In genomic region chr17:75078097-75079022, GRCh38 we compare ENCODE assay signal across 8 cellular contexts. TPM values are rescaled to one million over a fixed set of nuclear protein-coding genes. Genes with fewer than 3 reads are reported as not detected.
A peak's percentile ranks its signal among the peaks of the same experiment; 100 is the strongest.
DNase-seq lines count a peak whose midpoint lies in the region; TF ChIP-seq lines count a peak whose summit lies in the region.

No MANE protein-coding gene starts in this region.

- H3K4me3 Mint-ChIP-seq in mesothelial cell of epicardium = no peak overlapping the region

- peaks cover 0 to 17% of the 10 kb centered on the region in 2 donors for H3K4me1 ChIP-seq in breast epithelium

- no peaks in the 10 kb centered on the region for H3K9me3 Mint-ChIP-seq in mesothelial cell of epicardium

- no peak for TF ChIP-seq POLR2A in breast epithelium (IDR thresholded peaks at IDR 0.05)

- no peaks in the 10 kb centered on the region for H3K27me3 ChIP-seq in breast epithelium

- H3K27ac ChIP-seq in breast epithelium = peak overlapping the region; percentile 74 to 82

- intact Hi-C loops in breast epithelium (cut with DNase I; ENCODE audit: low total_unique reads) = no loop called here

- H3K36me3 ChIP-seq in breast epithelium = no peaks in the 10 kb centered on the region

- no peaks in the 10 kb centered on the region for H3K27me3 Mint-ChIP-seq in mesothelial cell of epicardium (ENCODE audit: low read depth)

- no peaks in the 10 kb centered on the region for H3K36me3 Mint-ChIP-seq in mesothelial cell of epicardium

- no peaks in the 10 kb centered on the region for H3K9me3 ChIP-seq in breast epithelium

- TF ChIP-seq CTCF in breast epithelium (IDR thresholded peaks at IDR 0.05) (no peak), mesothelial cell of epicardium (IDR thresholded peaks at IDR 0.05; ENCODE audit: unreplicated experiment) (no peak)

- peak overlapping the region in 1 of 3 donors; percentile 62 for H3K4me3 ChIP-seq in breast epithelium

- DNase-seq in DMS53 (lab: John Stamatoyannopoulos, UW) (peak; percentile 50), DMS53 treated with DMSO at 0.1 percent for 48 hours (lab: John Stamatoyannopoulos, UW; ENCODE audit: unreplicated experiment) (no peak), HK-2 (ENCODE audit: unreplicated experiment) (peak; percentile 84), breast epithelium (ENCODE audit: low spot score in 2 of 2) (peak in 1 of 2 donors; percentile 62), mesothelial cell of epicardium (ENCODE audit: low spot score in 2 of 2, unreplicated experiment in 2 of 2) (no peak), NCI-H1048 (lab: John Stamatoyannopoulos, UW) (no peak), GM19240 (ENCODE audit: insufficient read length, low spot score) (no peak), occipital lobe (lab: John Stamatoyannopoulos, UW) (no peak)

- H3K4me1 Mint-ChIP-seq in mesothelial cell of epicardium = peaks cover 20% of the 10 kb centered on the region

- H3K27ac Mint-ChIP-seq in mesothelial cell of epicardium = peak overlapping the region; percentile 73

RNA-seq across cellular contexts. Expression of gene SLC16A5, which starts 9.4 kb away (rescaled TPM):
- 10 to 100 TPM in 2 of 3 donors, 1 to 10 TPM in 1; 9.0 to 19.8 (median 18.4) TPM for total RNA-seq in breast epithelium
- total RNA-seq in mesothelial cell of epicardium = 46.4 to 49.5 TPM (median 46.9 TPM) in 3 replicates
- 1.4 TPM for total RNA-seq in occipital lobe

RNA-seq across cellular contexts. Expression of gene KCTD2, which starts 31.3 kb away (rescaled TPM):
- 10 to 100 TPM; 23.5 to 28.4 (median 24.6) TPM for total RNA-seq in breast epithelium
- total RNA-seq in mesothelial cell of epicardium = 24.1 to 26.4 TPM (median 26.1 TPM) in 3 replicates
- 30.4 TPM for total RNA-seq in occipital lobe

RNA-seq across cellular contexts. Expression of gene ARMC7, which starts 31.4 kb away (rescaled TPM):
- total RNA-seq in breast epithelium (1 to 10 TPM; 3.4 to 6.7 (median 5.6) TPM), mesothelial cell of epicardium (11.3 to 12.0 TPM (median 11.4 TPM) in 3 replicates), occipital lobe (3.0 TPM)

RNA-seq across cellular contexts. Expression of gene ATP5PD, which starts 31.6 kb away (rescaled TPM):
- total RNA-seq in breast epithelium = 100 to 1,000 TPM; 190 to 268 (median 222) TPM
- 153 to 161 TPM (median 153 TPM) in 3 replicates for total RNA-seq in mesothelial cell of epicardium
- total RNA-seq in occipital lobe = 100 TPM

RNA-seq across cellular contexts. Expression of gene NT5C, which starts 53.2 kb away (rescaled TPM):
- total RNA-seq in breast epithelium (100 to 1,000 TPM in 1 of 3 donors, 10 to 100 TPM in 2; 79.6 to 106 (median 91.4) TPM), mesothelial cell of epicardium (44.3 to 51.0 TPM (median 46.8 TPM) in 3 replicates), occipital lobe (18.1 TPM)

Comparison
In these comparisons a context has a peak if more than half of its experiments do, and no peak if none do; other contexts are left out.
1. DNase-seq: peak in DMS53 (single experiment) and HK-2 (single experiment); none in DMS53 treated with DMSO at 0.1 percent for 48 hours (single experiment), mesothelial cell of epicardium (0 of 2), NCI-H1048 (single experiment), GM19240 (single experiment) and occipital lobe (single experiment).